Comparison of ENCODE assay signal across 22 cellular contexts in genomic region chr3:161366067-161366466, GRCh38. TPM values are rescaled to one million over a fixed set of nuclear protein-coding genes. Genes with fewer than 3 reads are reported as not detected.
DNase-seq lines count a peak whose midpoint lies in the region; FAIRE-seq and TF ChIP-seq lines count a peak whose summit lies in the region.
"Had no signal": no experiment of that assay in that cellular context is flagged by ENCODE, and none has a peak within 500 bp of the region (broad histone marks: within the 10 kb centered on the region; RNA-seq: fewer than 3 reads in every experiment).

No MANE protein-coding gene starts in this region.

- H4K20me1 ChIP-seq in H1 (replicated peaks in 1 of 2; ENCODE audit: control insufficient read depth in 1 of 2, insufficient read depth in 2 of 2, low read length in 2 of 2): no peaks in the 10 kb centered on the region
- H4K20me1 ChIP-seq: BLaER1 had no signal

- no peak for TF ChIP-seq CTCF in H1 (IDR thresholded peaks at IDR 0.05; ENCODE audit: control extremely low read depth in 1 of 3, insufficient read depth in 1 of 3, low read depth in 1 of 3, low read length in 3 of 3)

- H3K4ac ChIP-seq in H1 (replicated peaks; ENCODE audit: insufficient read length, low read depth, low read length): no peak overlapping the region

- TF ChIP-seq POLR2A in H1 (IDR thresholded peaks at IDR 0.05; ENCODE audit: control extremely low read depth in 1 of 2, low read depth in 2 of 2, low read length in 2 of 2): no peak

- H2BK15ac ChIP-seq in H1 (ENCODE audit: low read length): no peak overlapping the region

- H4K8ac ChIP-seq in H1 (ENCODE audit: extremely low read depth, insufficient read depth, low read length): no peak overlapping the region

- H3K23me2 ChIP-seq in H1 (ENCODE audit: low read depth, low read length): no peaks in the 10 kb centered on the region

- no peak overlapping the region for H2BK120ac ChIP-seq in H1 (replicated peaks; ENCODE audit: low read depth, low read length)

- H3K4me2 ChIP-seq in H1 (ENCODE audit: insufficient read depth in 1 of 2, low read depth in 2 of 2, low read length in 2 of 2): peak overlapping the region; percentile 26 to 60; a peak in 3 of 4 replicates
- H3K4me2 ChIP-seq: A549, BLaER1 had no signal

- H4K91ac ChIP-seq in H1 (replicated peaks; ENCODE audit: insufficient read length, low read length): no peak overlapping the region

- POLR2A ChIA-PET in H1 (lab: Charles Lee; ENCODE audit: partially characterized antibody): interaction anchor here (0.7 to 0.8 kb wide), 2 partner anchors 9 to 16 kb away, joined by 5 read pairs; no protein-coding TSS in a partner anchor

- H2AFZ ChIP-seq in H1 (ENCODE audit: low read length): peak overlapping the region; percentile 28; the same call in 1 of the 2 replicates

- peaks cover 0 to 12% (median 7%) of the 10 kb centered on the region in 4 experiments; a peak in 4 of 7 replicates for H3K4me1 ChIP-seq in H1 (replicated peaks in 1 of 4; ENCODE audit: control insufficient read depth in 3 of 4, insufficient read depth in 4 of 4, low read length in 3 of 4)
- H3K4me1 ChIP-seq in iPS-20b (ENCODE audit: insufficient read depth, low read length): peaks cover 20% of the 10 kb centered on the region; the same call in 1 of the 2 replicates
- H3K4me1 ChIP-seq: A549 had no signal

- H2BK5ac ChIP-seq in H1 (ENCODE audit: low read depth, low read length): no peak overlapping the region; the same call in 1 of the 2 replicates

- no peak overlapping the region; the same call in 1 of the 2 replicates for H3K18ac ChIP-seq in H1 (ENCODE audit: extremely low read depth, low read length)

- peak; percentile 52 for FAIRE-seq in H1 (lab: Jason Lieb, UNC)
- FAIRE-seq: A549, GM12892, GM18507 had no signal

- peaks cover 0 to 11% of the 10 kb centered on the region in 2 experiments; a peak in 1 of 4 replicates for H3K79me2 ChIP-seq in H1 (ENCODE audit: control insufficient read depth in 1 of 2, insufficient read depth in 2 of 2, low read length in 2 of 2)

- H2BK12ac ChIP-seq in H1 (ENCODE audit: low read depth, low read length): no peak overlapping the region

- no peaks in the 10 kb centered on the region for H3K27me3 ChIP-seq in H1 (replicated peaks in 1 of 4; ENCODE audit: control insufficient read depth in 3 of 4, extremely low read depth in 1 of 4, insufficient read depth in 3 of 4, low read length in 3 of 4)
- H3K27me3 ChIP-seq in iPS-20b (ENCODE audit: insufficient read depth, low read length): 0 out of 2 replicates have a peak, but pooled peaks cover 6% of the 10 kb centered on the region
- peaks cover 2% of the 10 kb centered on the region; the same call in 1 of the 2 replicates for H3K27me3 ChIP-seq in H7 (ENCODE audit: control insufficient read depth, insufficient read depth, low read length)

- H3K9ac ChIP-seq in H1 (replicated peaks in 1 of 4; ENCODE audit: extremely low read depth in 1 of 4, low read depth in 3 of 4, low read length in 3 of 4): no peak overlapping the region; a peak in 3 of 7 replicates
- H3K9ac ChIP-seq in iPS-20b (ENCODE audit: low read depth, low read length): peak overlapping the region; percentile 45; the same call in 1 of the 2 replicates
- H3K9ac ChIP-seq: BLaER1 had no signal

- H3K56ac ChIP-seq in H1 (replicated peaks; ENCODE audit: insufficient read length, low read depth, low read length): no peak overlapping the region

- H3K9me3 ChIP-seq in H1 (ENCODE audit: insufficient read depth in 2 of 2, low read depth in 1 of 2, low read length in 1 of 2) (no peaks in the 10 kb centered on the region), iPS-20b (ENCODE audit: insufficient read depth, low read depth, low read length) (no peaks in the 10 kb centered on the region)
- H3K9me3 ChIP-seq: A549, BLaER1 had no signal

- H3K4me3 ChIP-seq in H1 (ENCODE audit: extremely low read depth in 1 of 4, insufficient read depth in 2 of 4, low read depth in 3 of 4, low read length in 4 of 4) (peak overlapping the region in 1 of 4 experiments; percentile 28; a peak in 2 of 8 replicates), iPS-20b (ENCODE audit: low read length) (peak overlapping the region; percentile 40; the same call in 1 of the 2 replicates), H7 (ENCODE audit: insufficient read depth, low read depth, low read length) (no peak overlapping the region)
- H3K4me3 ChIP-seq: A549, BLaER1 had no signal

- 8% methylated on average over 3 of the region's 3 CpGs; no CpG with 5 or more reads in 1 of the 2 experiments for WGBS in H1 (ENCODE audit: extremely low coverage in 1 of 2, insufficient coverage in 1 of 2, insufficient read length in 1 of 2, insufficient replicate concordance in 2 of 2, low coverage in 1 of 2, low lambda C conversion rate in 2 of 2, missing lambda C conversion rate in 1 of 2), 2 experiments

- H4K5ac ChIP-seq in H1 (ENCODE audit: insufficient read length, low read depth, low read length): peak overlapping the region; percentile 48

- TF ChIP-seq EP300 in H1 (IDR thresholded peaks at IDR 0.05; ENCODE audit: borderline replicate concordance in 1 of 2, low read depth in 2 of 2, low read length in 2 of 2): no peak

- H3K27ac ChIP-seq in H1 (ENCODE audit: low read depth, low read length) (peak overlapping the region; percentile 36; the same call in 1 of the 2 replicates), iPS-20b (ENCODE audit: low read length) (peak overlapping the region; percentile 14)
- H3K27ac ChIP-seq: 22Rv1, A549, BLaER1, HL-60 had no signal

- H3K79me1 ChIP-seq in H1 (ENCODE audit: low read depth, low read length): no peaks in the 10 kb centered on the region

- CTCF ChIA-PET in H1 (lab: Charles Lee; ENCODE audit: partially characterized antibody): interaction anchor here (1.1 to 1.8 kb wide), 2 partner anchors 13 to 92 kb away, joined by 3 to 7 read pairs; no protein-coding TSS in a partner anchor

- H3K36me3 ChIP-seq in H1 (ENCODE audit: control insufficient read depth in 2 of 4, insufficient read depth in 4 of 4, low read length in 3 of 4): no peaks in the 10 kb centered on the region; a peak in 1 of 8 replicates
- no peaks in the 10 kb centered on the region for H3K36me3 ChIP-seq in iPS-20b (ENCODE audit: insufficient read depth, low read depth, low read length)
- no peaks in the 10 kb centered on the region for H3K36me3 ChIP-seq in H7 (replicated peaks; ENCODE audit: control insufficient read depth, insufficient read depth, low read length)
- H3K36me3 ChIP-seq: BLaER1 had no signal

- H2BK20ac ChIP-seq in H1 (ENCODE audit: low read length): no peak overlapping the region

- no peak overlapping the region for H2AK5ac ChIP-seq in H1 (ENCODE audit: low read depth, low read length)

- no peak for TF ChIP-seq RAD21 in H1 (IDR thresholded peaks at IDR 0.05 in 1 of 2, conservative IDR thresholded peaks at IDR 0.05 in 1 of 2; ENCODE audit: low read depth in 2 of 2, low read length in 2 of 2)

- no peak overlapping the region for H3K14ac ChIP-seq in H1 (ENCODE audit: insufficient read length)

- no peak overlapping the region for H3K23ac ChIP-seq in H1 (ENCODE audit: insufficient read length)

- peak; percentile 10 for DNase-seq in DMS 273 (lab: John Stamatoyannopoulos, UW; ENCODE audit: unreplicated experiment)
- DNase-seq in DMS 273 treated with DMSO at 0.1 percent for 48 hours (lab: John Stamatoyannopoulos, UW): no peak
- no peak for DNase-seq in H1 (ENCODE audit: low read depth in 1 of 2, low spot score in 2 of 2)
- no peak for DNase-seq in H7
- no peak for DNase-seq in stimulated activated naive CD4-positive, alpha-beta T cell treated with Interleukin-2 at 50 U/mL for 16 hours (lab: John Stamatoyannopoulos, UW)
- DNase-seq in stimulated activated CD4-positive, alpha-beta T cell treated with anti-CD3 and anti-CD28 coated beads, Interleukin-4, amount 100 ng/mL, for 4 hours: no peak
- DNase-seq: CD4-positive, alpha-beta memory T cell; DMS53; DND-41; EL; GOT3; HFFc6; KG1 had no signal

TF ChIP-seq in H1, 55 proteins besides CTCF, POLR2A, EP300 and RAD21 (continues in another document):
- TF ChIP-seq, protein P1, sequence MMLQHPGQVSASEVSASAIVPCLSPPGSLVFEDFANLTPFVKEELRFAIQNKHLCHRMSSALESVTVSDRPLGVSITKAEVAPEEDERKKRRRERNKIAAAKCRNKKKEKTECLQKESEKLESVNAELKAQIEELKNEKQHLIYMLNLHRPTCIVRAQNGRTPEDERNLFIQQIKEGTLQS (IDR thresholded peaks at IDR 0.05; ENCODE audit: insufficient read depth, low read depth, low read length): no peak
- no peak for TF ChIP-seq ZNF274 (IDR thresholded peaks at IDR 0.05; ENCODE audit: borderline replicate concordance, extremely low read depth, low read length)
- TF ChIP-seq EZH2 (IDR thresholded peaks at IDR 0.05; ENCODE audit: low read depth, low read length, severe bottlenecking): no peak
- TF ChIP-seq RBBP5 (IDR thresholded peaks at IDR 0.05; ENCODE audit: borderline replicate concordance, low read depth, low read length): no peak
- TF ChIP-seq, protein P2, sequence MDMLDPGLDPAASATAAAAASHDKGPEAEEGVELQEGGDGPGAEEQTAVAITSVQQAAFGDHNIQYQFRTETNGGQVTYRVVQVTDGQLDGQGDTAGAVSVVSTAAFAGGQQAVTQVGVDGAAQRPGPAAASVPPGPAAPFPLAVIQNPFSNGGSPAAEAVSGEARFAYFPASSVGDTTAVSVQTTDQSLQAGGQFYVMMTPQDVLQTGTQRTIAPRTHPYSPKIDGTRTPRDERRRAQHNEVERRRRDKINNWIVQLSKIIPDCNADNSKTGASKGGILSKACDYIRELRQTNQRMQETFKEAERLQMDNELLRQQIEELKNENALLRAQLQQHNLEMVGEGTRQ (IDR thresholded peaks at IDR 0.05; ENCODE audit: low read length): no peak

RNA-seq across cellular contexts. Expression of gene SPTSSB, which starts 5.2 kb away (rescaled TPM):
- 11.7 and 33.4 TPM in 2 replicates for total RNA-seq in H1 (2021; fragmentation: NEBNext Ultra II Directional; extraction: Animal tissue kit (Norgen Biotek cat#: 25700))
- 17.7 and 52.5 TPM in 2 replicates for polyA plus RNA-seq in H1 (2011; rRNA removed)
- polyA plus RNA-seq in H1 (2011; cell fraction: cytosol; rRNA removed): 12.5 TPM
- polyA plus RNA-seq in H1 (2011; cell fraction: nucleus; rRNA removed): 16.3 TPM
- polyA plus RNA-seq in H1 (2012, experiment 1 of 2): 5.6 to 13.9 TPM (median 10.4 TPM) in 4 replicates
- 1.1 TPM for polyA plus RNA-seq in H1 (2012, experiment 2 of 2)
- polyA plus RNA-seq in H1 (2013, experiment 1 of 2): 21.8 TPM
- 23.2 TPM for polyA plus RNA-seq in H1 (2013, experiment 2 of 2)
- 9.3 and 13.2 TPM in 2 replicates for polyA minus RNA-seq in H1 (2011; rRNA and poly(A)+ RNA removed)
- polyA minus RNA-seq in H1 (2011; cell fraction: cytosol; rRNA and poly(A)+ RNA removed): 12.0 TPM
- 23.0 TPM for polyA minus RNA-seq in H1 (2011; cell fraction: nucleus; rRNA and poly(A)+ RNA removed)
- total RNA-seq in H7 (2014; rRNA removed; shearing (Covaris generic)): 0.07 and 0.31 TPM in 2 replicates
- total RNA-seq: CD4-positive, alpha-beta memory T cell; G401; HFFc6 had no signal
- polyA plus RNA-seq: CD14-positive monocyte had no signal
